In genomic region chr13:99847318-99847750, GRCh38 we compare ENCODE assay signal across 17 cellular contexts.
"Had no signal": no experiment of that assay in that cellular context is flagged by ENCODE, and none has a peak within 500 bp of the region (broad histone marks: within the 10 kb centered on the region; RNA-seq: fewer than 3 reads in every experiment).

No MANE protein-coding gene starts in this region.

- H3K27ac Mint-ChIP-seq: activated CD8-positive, alpha-beta memory T cell treated with anti-CD3 and anti-CD28 coated beads, Interleukin-2, amount 10 ng/mL, durations not matched to agents 7 days and 5 days; activated naive CD4-positive, alpha-beta T cell treated with anti-CD3 and anti-CD28 coated beads, Interleukin-2, amount 50 U/mL, for 72 hours; activated T-cell treated with anti-CD3 and anti-CD28 coated beads, Interleukin-2, amount 50 U/mL, for 24 hours; endodermal cell; nephron; type B pancreatic cell had no signal

- ATAC-seq: activated CD8-positive, alpha-beta memory T cell treated with anti-CD3 and anti-CD28 coated beads, Interleukin-2, amount 10 ng/mL, durations not matched to agents 7 days and 5 days; activated naive CD4-positive, alpha-beta T cell treated with anti-CD3 and anti-CD28 coated beads, Interleukin-2, amount 50 U/mL, for 72 hours; left ventricle myocardium superior; psoas muscle; sciatic nerve had no signal

- H3K9me3 Mint-ChIP-seq: activated naive CD4-positive, alpha-beta T cell treated with anti-CD3 and anti-CD28 coated beads, Interleukin-2, amount 50 U/mL, for 72 hours; activated T-cell treated with anti-CD3 and anti-CD28 coated beads, Interleukin-2, amount 50 U/mL, for 24 hours; endodermal cell; nephron; type B pancreatic cell had no signal

- DNase-seq: activated CD4-positive, alpha-beta T cell treated with anti-CD3 and anti-CD28 coated beads, Interleukin-2, amount 50 U/mL, for 4 hours; activated CD4-positive, CD25-positive, alpha-beta regulatory T cell treated with anti-CD3 and anti-CD28 coated beads, Interleukin-2, amount 50 U/mL, for 72 hours; activated CD8-positive, alpha-beta memory T cell treated with anti-CD3 and anti-CD28 coated beads, Interleukin-2, amount 10 ng/mL, durations not matched to agents 7 days and 5 days; activated effector memory CD4-positive, alpha-beta T cell treated with Interleukin-2 at 50 U/mL for 16 hours; activated T-cell treated with anti-CD3 and anti-CD28 coated beads, Interleukin-2, amount 50 U/mL, for 24 hours; amniotic stem cell; endodermal cell; kidney; left ventricle myocardium superior; mesenchymal stem cell; psoas muscle; stimulated activated naive CD4-positive, alpha-beta T cell had no signal

- H3K4me1 Mint-ChIP-seq: activated CD8-positive, alpha-beta memory T cell treated with anti-CD3 and anti-CD28 coated beads, Interleukin-2, amount 10 ng/mL, durations not matched to agents 7 days and 5 days; nephron had no signal

- H3K4me3 Mint-ChIP-seq: activated CD8-positive, alpha-beta memory T cell treated with anti-CD3 and anti-CD28 coated beads, Interleukin-2, amount 10 ng/mL, durations not matched to agents 7 days and 5 days; activated T-cell treated with anti-CD3 and anti-CD28 coated beads, Interleukin-2, amount 50 U/mL, for 24 hours; brain; endodermal cell; nephron; type B pancreatic cell had no signal

- H3K27me3 Mint-ChIP-seq: activated T-cell treated with anti-CD3 and anti-CD28 coated beads, Interleukin-2, amount 50 U/mL, for 24 hours had no signal

- H3K36me3 Mint-ChIP-seq: activated CD8-positive, alpha-beta memory T cell treated with anti-CD3 and anti-CD28 coated beads, Interleukin-2, amount 10 ng/mL, durations not matched to agents 7 days and 5 days; activated naive CD4-positive, alpha-beta T cell treated with anti-CD3 and anti-CD28 coated beads, Interleukin-2, amount 50 U/mL, for 72 hours; type B pancreatic cell had no signal
